In the genomic region with DNA sequence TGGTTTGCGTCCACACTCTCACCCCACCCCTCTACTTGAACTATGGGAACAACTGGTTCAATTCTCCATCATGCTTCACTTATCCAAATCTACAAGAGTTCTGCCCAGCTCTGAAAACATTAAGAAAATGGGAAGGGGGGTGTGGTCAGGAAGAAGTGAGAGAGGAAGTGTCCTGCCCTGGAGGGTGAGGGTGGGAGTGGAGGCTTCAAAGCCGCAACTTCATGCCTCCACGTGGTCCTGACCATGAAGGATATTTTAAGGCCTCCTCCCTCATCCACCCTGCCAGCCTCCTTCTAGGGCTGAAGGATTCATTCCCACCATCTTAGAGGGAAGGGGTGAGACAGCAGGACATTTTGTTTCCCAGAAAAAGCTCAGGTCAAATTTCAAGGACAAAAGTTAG, we compare ENCODE assay signal across 21 cellular contexts. TPM values are rescaled to one million over a fixed set of nuclear protein-coding genes. Genes with fewer than 3 reads are reported as not detected.
"Had no signal": no experiment of that assay in that cellular context is flagged by ENCODE, and none has a peak within 500 bp of the region (broad histone marks: within the 10 kb centered on the region; RNA-seq: fewer than 3 reads in every experiment).

No MANE protein-coding gene starts in this region.

- H3K79me2 ChIP-seq: hepatocyte had no signal

- FAIRE-seq: astrocyte, bronchial epithelial cell, endothelial cell of umbilical vein, islet of Langerhans had no signal

- H3K9me3 ChIP-seq: adrenal gland, mucosa of descending colon, right lobe of liver, testis had no signal

- H3K27me3 ChIP-seq: testis had no signal

- H2AFZ ChIP-seq: hepatocyte had no signal

- ATAC-seq: activated CD4-positive, alpha-beta T cell treated with anti-CD3 and anti-CD28 coated beads for 36 hours; activated naive CD4-positive, alpha-beta T cell treated with anti-CD3 and anti-CD28 coated beads, Interleukin-2, amount 50 U/mL, for 72 hours; mucosa of descending colon; naive thymus-derived CD4-positive, alpha-beta T cell; right lobe of liver had no signal

- DNase-seq: activated CD4-positive, alpha-beta T cell treated with anti-CD3 and anti-CD28 coated beads for 36 hours; activated CD4-positive, alpha-beta T cell treated with anti-CD3 and anti-CD28 coated beads, Interleukin-2, amount 50 U/mL, for 48 hours; activated gamma-delta T cell treated with Interleukin-2 at 50 U/mL for 16 hours; effector CD8-positive, alpha-beta T cell; mesenchymal stem cell; mucosa of descending colon; naive thymus-derived CD4-positive, alpha-beta T cell; right lobe of liver; stimulated activated CD4-positive, alpha-beta T cell treated with anti-CD3 and anti-CD28 coated beads, Interleukin-4, amount 100 ng/mL, for 1 hour had no signal

- H3K27ac ChIP-seq: hepatocyte, right lobe of liver had no signal

- H3K36me3 ChIP-seq: adrenal gland, right lobe of liver had no signal

- H3K4me1 ChIP-seq: adrenal gland, right lobe of liver had no signal

- H3K4me2 ChIP-seq: hepatocyte, smooth muscle cell had no signal

- H3K4me3 ChIP-seq: adrenal gland, hepatocyte, mucosa of descending colon, right lobe of liver, smooth muscle cell, testis had no signal

RNA-seq across cellular contexts. Expression of gene RIMS4, which starts 5.0 kb away (rescaled TPM):
- total RNA-seq: activated CD4-positive, alpha-beta T cell treated with anti-CD3 and anti-CD28 coated beads for 36 hours; bronchial epithelial cell; endothelial cell of umbilical vein; fibroblast of villous mesenchyme; glomerular endothelial cell; naive thymus-derived CD4-positive, alpha-beta T cell; pulmonary artery endothelial cell; right lobe of liver; smooth muscle cell had no signal
- polyA plus RNA-seq: endothelial cell of umbilical vein; naive thymus-derived CD4-positive, alpha-beta T cell; smooth muscle cell had no signal

RNA-seq across cellular contexts. Expression of gene KCNK15, which starts 59.7 kb away (rescaled TPM):
- total RNA-seq: endothelial cell of umbilical vein, pulmonary artery endothelial cell had no signal
- polyA plus RNA-seq: naive thymus-derived CD4-positive, alpha-beta T cell had no signal
